19 cellular contexts compared by ENCODE assay signal in the genomic region with DNA sequence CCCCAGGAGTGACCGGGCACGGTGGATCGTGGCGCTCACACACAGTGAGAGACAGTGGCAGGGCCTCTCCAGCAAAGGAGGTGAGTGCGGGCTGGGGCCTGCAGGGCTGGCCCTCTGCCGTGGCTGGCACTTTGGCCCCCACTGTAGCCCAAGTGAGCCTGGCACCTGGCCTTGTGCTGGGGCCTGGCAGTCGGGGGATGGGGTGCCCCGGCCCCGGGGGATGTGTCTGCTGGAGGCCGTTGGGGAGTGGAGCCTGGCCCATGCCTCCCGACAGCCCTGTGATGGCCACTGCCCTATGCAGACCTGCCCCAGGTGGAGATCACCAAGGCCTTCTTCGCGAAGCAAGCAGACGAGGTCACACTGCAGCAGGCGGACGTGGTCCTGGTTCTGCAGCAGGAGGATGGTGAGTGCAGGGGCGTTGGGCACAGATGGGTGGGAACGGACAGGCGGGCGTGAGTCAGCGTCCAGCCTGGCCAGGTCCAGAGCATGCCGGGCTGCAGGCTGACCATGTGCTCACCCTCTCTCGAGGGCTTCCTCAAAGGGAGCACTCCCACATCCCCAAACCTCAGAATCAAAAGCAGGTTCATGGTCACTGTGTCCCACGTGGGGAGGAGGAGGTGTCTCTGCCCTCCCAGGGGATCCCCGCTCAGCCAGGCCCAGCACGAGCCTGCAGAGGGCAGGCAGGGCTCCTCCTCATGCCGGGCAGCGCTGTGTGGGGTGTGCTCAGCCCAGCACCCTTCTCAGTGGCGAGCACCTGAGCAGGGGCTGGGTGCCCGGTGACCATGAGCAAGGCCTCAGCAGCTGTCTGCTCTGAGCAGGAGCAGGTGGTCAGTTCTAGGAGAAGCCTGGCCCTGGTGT. TPM values are rescaled to one million over a fixed set of nuclear protein-coding genes. Genes with fewer than 3 reads are reported as not detected.
DNase-seq lines count a peak whose midpoint lies in the region; ATAC-seq and TF ChIP-seq lines count a peak whose summit lies in the region.
"Had no signal": no experiment of that assay in that cellular context is flagged by ENCODE, and none has a peak within 500 bp of the region (broad histone marks: within the 10 kb centered on the region; RNA-seq: fewer than 3 reads in every experiment).

No MANE protein-coding gene starts in this region.

- ATAC-seq in left lobe of liver (peak; percentile 44), gastroesophageal sphincter (no peak)
- ATAC-seq: GM23338 had no signal

- no CpG with 5 or more reads among the region's 30 CpGs for WGBS in neuronal stem cell (ENCODE audit: extremely low coverage in 2 of 2, insufficient read length in 2 of 2, insufficient replicate concordance in 1 of 2), 2 donors
- 68% methylated on average over 3 of the region's 30 CpGs; no CpG with 5 or more reads in 1 of the 2 donors for WGBS in gastroesophageal sphincter (ENCODE audit: low coverage in 1 of 2), 2 donors

- H3K14ac ChIP-seq in neuronal stem cell (ENCODE audit: low read length): peak overlapping the region; percentile 71

- no peaks in the 10 kb centered on the region for H3K9me3 ChIP-seq in colonic mucosa
- H3K9me3 ChIP-seq in neuronal stem cell (replicated peaks in 1 of 2; ENCODE audit: control insufficient read depth in 2 of 2, insufficient read depth in 1 of 2, low read depth in 1 of 2, low read length in 2 of 2): peaks cover 0 to 3% of the 10 kb centered on the region in 2 donors
- H3K9me3 ChIP-seq in gastroesophageal sphincter: no peaks in the 10 kb centered on the region
- H3K9me3 ChIP-seq: SK-N-SH had no signal

- no peak for TF ChIP-seq EP300 in Ishikawa (IDR thresholded peaks at IDR 0.05; ENCODE audit: borderline replicate concordance)
- TF ChIP-seq EP300 in gastroesophageal sphincter (IDR thresholded peaks at IDR 0.05): no peak

- H3K79me1 ChIP-seq in neuronal stem cell (ENCODE audit: low read depth, low read length): peaks cover 1% of the 10 kb centered on the region

- TF ChIP-seq CTCF in colonic mucosa (IDR thresholded peaks at IDR 0.05) (no peak), gastroesophageal sphincter (IDR thresholded peaks at IDR 0.05) (no peak)

- H3K27ac ChIP-seq in colonic mucosa (peak overlapping the region; percentile 44), neuronal stem cell (replicated peaks; ENCODE audit: low read length) (no peak overlapping the region), gastroesophageal sphincter (no peak overlapping the region)
- H3K27ac ChIP-seq: KMS-11 had no signal

- H2BK120ac ChIP-seq in neuronal stem cell (ENCODE audit: low read depth, low read length): no peak overlapping the region

- H3K4me1 ChIP-seq in colonic mucosa (no peaks in the 10 kb centered on the region), neuronal stem cell (ENCODE audit: control insufficient read depth in 2 of 2, insufficient read depth in 1 of 2, low read depth in 1 of 2, low read length in 2 of 2) (peaks cover 0 to 2% of the 10 kb centered on the region in 2 donors), gastroesophageal sphincter (no peaks in the 10 kb centered on the region)

- H4K8ac ChIP-seq in neuronal stem cell (ENCODE audit: low read depth, low read length): peak overlapping the region; percentile 65

- DNase-seq in colonic mucosa (no peak), left lobe of liver (ENCODE audit: low spot score) (no peak), neuronal stem cell (ENCODE audit: low spot score) (no peak), OCI-M2 (lab: John Stamatoyannopoulos, UW; ENCODE audit: unreplicated experiment) (no peak), NCI-H526 treated with DMSO at 0.1 percent for 48 hours (lab: John Stamatoyannopoulos, UW) (no peak), HuH-7.5 (ENCODE audit: low spot score) (no peak)
- DNase-seq: Calu3, DMS79 treated with DMSO at 0.1 percent for 48 hours, GF-D8, MM.1S, NCI-H2029, NCI-H446, NCI-H524 treated with DMSO at 0.1 percent for 48 hours, SK-N-SH had no signal

- H3K9ac ChIP-seq in colonic mucosa (ENCODE audit: low read depth in 2 of 2, low read length in 2 of 2) (no peak overlapping the region), neuronal stem cell (ENCODE audit: low read depth, low read length, poor library complexity) (peak overlapping the region; percentile 21)
- H3K9ac ChIP-seq: KMS-11, SK-N-SH had no signal

- intact Hi-C loops in colonic mucosa (cut with DNase I): no loop called here

- H2AFZ ChIP-seq in neuronal stem cell (ENCODE audit: low read length): no peak overlapping the region
- H2AFZ ChIP-seq: GM23338 had no signal

- H2BK12ac ChIP-seq in neuronal stem cell (ENCODE audit: low read length): no peak overlapping the region

- no peak overlapping the region for H3K4me3 ChIP-seq in colonic mucosa
- no peak overlapping the region for H3K4me3 ChIP-seq in neuronal stem cell (ENCODE audit: low read length in 2 of 2)
- no peak overlapping the region for H3K4me3 ChIP-seq in gastroesophageal sphincter
- H3K4me3 ChIP-seq: GM23338 had no signal

- TF ChIP-seq POLR2A in gastroesophageal sphincter (IDR thresholded peaks at IDR 0.05): no peak

- H3K4me2 ChIP-seq in neuronal stem cell (ENCODE audit: insufficient read depth, low read length, poor library complexity, severe bottlenecking): no peak overlapping the region
- H3K4me2 ChIP-seq: GM23338, KMS-11, SK-N-SH had no signal

- H4K91ac ChIP-seq in neuronal stem cell (ENCODE audit: low read depth, low read length, poor library complexity): no peak overlapping the region

- H3K36me3 ChIP-seq in colonic mucosa (no peaks in the 10 kb centered on the region), neuronal stem cell (replicated peaks in 1 of 2; ENCODE audit: control insufficient read depth in 2 of 2, insufficient read depth in 2 of 2, low read length in 2 of 2) (no peaks in the 10 kb centered on the region), gastroesophageal sphincter (no peaks in the 10 kb centered on the region)

- no peak overlapping the region for H3K4ac ChIP-seq in neuronal stem cell (ENCODE audit: low read length)

- no peak overlapping the region for H2BK5ac ChIP-seq in neuronal stem cell (ENCODE audit: low read length)

- peak overlapping the region; percentile 76 for H3K18ac ChIP-seq in neuronal stem cell (ENCODE audit: low read length)

- no peak for TF ChIP-seq RAD21 in Ishikawa (IDR thresholded peaks at IDR 0.05; ENCODE audit: low read depth)

- peak overlapping the region; percentile 92 for H2AK5ac ChIP-seq in neuronal stem cell (ENCODE audit: low read depth, low read length)

- H3K27me3 ChIP-seq in colonic mucosa: no peaks in the 10 kb centered on the region
- H3K27me3 ChIP-seq in neuronal stem cell (ENCODE audit: control insufficient read depth in 3 of 3, insufficient read depth in 3 of 3, low read depth in 1 of 3, low read length in 3 of 3): no peaks in the 10 kb centered on the region
- peaks cover 56% of the 10 kb centered on the region for H3K27me3 ChIP-seq in gastroesophageal sphincter

- no peak overlapping the region for H2BK15ac ChIP-seq in neuronal stem cell (ENCODE audit: low read length)

- peak overlapping the region; percentile 95 for H3K23ac ChIP-seq in neuronal stem cell (ENCODE audit: low read depth, low read length, poor library complexity)

TF ChIP-seq in Ishikawa, 13 proteins besides CTCF, POLR2A, EP300 and RAD21:
- TF ChIP-seq ZBTB7A (IDR thresholded peaks at IDR 0.05; ENCODE audit: low read depth): no peak
- TF ChIP-seq CEBPB (IDR thresholded peaks at IDR 0.05): no peak
- TF ChIP-seq CREB1 (IDR thresholded peaks at IDR 0.05; ENCODE audit: low read depth): no peak
- TF ChIP-seq, protein P1, sequence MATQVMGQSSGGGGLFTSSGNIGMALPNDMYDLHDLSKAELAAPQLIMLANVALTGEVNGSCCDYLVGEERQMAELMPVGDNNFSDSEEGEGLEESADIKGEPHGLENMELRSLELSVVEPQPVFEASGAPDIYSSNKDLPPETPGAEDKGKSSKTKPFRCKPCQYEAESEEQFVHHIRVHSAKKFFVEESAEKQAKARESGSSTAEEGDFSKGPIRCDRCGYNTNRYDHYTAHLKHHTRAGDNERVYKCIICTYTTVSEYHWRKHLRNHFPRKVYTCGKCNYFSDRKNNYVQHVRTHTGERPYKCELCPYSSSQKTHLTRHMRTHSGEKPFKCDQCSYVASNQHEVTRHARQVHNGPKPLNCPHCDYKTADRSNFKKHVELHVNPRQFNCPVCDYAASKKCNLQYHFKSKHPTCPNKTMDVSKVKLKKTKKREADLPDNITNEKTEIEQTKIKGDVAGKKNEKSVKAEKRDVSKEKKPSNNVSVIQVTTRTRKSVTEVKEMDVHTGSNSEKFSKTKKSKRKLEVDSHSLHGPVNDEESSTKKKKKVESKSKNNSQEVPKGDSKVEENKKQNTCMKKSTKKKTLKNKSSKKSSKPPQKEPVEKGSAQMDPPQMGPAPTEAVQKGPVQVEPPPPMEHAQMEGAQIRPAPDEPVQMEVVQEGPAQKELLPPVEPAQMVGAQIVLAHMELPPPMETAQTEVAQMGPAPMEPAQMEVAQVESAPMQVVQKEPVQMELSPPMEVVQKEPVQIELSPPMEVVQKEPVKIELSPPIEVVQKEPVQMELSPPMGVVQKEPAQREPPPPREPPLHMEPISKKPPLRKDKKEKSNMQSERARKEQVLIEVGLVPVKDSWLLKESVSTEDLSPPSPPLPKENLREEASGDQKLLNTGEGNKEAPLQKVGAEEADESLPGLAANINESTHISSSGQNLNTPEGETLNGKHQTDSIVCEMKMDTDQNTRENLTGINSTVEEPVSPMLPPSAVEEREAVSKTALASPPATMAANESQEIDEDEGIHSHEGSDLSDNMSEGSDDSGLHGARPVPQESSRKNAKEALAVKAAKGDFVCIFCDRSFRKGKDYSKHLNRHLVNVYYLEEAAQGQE (IDR thresholded peaks at IDR 0.05; ENCODE audit: low read depth): no peak
- 0 out of 2 replicates have a peak, but pooled peaks have one; percentile 49 for TF ChIP-seq MAX (IDR thresholded peaks at IDR 0.05)

RNA-seq across cellular contexts. Expression of gene ARHGEF16, which starts 25.3 kb away (rescaled TPM):
- total RNA-seq in colonic mucosa: 10 to 100 TPM; 77.3 to 90.2 TPM
- 8.1 TPM for total RNA-seq in left lobe of liver
- polyA plus RNA-seq in neuronal stem cell (2013, experiment 1 of 2): 1.5 TPM
- polyA plus RNA-seq in neuronal stem cell (2013, experiment 2 of 2): 1.4 TPM
- 1 to 10 TPM in 1 of 4 donors, under 1 TPM in 3; 0.54 to 2.3 (median 0.87) TPM for total RNA-seq in gastroesophageal sphincter
- total RNA-seq: OCI-LY7 had no signal
